Comparison of ENCODE assay signal across 4 cellular contexts in the genomic region with DNA sequence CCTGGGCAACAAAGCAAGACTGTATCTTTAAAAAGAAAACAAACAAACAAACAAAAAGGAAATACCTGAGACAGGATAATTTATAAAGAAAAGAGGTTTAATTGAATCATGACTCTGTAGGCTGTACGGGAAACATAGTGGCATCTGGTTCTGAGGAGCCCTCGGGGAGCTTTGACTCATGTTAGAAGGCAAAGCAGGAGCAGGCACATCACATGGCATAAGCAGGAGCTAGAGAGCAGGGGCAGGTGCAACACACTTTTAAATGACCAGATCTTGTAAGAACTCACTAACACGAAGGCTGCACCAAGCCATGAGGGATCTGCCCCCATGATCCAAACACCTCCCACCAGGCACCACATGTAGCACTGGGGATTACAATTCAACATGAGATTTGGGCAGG. TPM values are rescaled to one million over a fixed set of nuclear protein-coding genes. Genes with fewer than 3 reads are reported as not detected.
"Had no signal": no experiment of that assay in that cellular context is flagged by ENCODE, and none has a peak within 500 bp of the region (broad histone marks: within the 10 kb centered on the region; RNA-seq: fewer than 3 reads in every experiment).

No MANE protein-coding gene starts in this region.

- ATAC-seq: GM12878 had no signal

- H3K4me3 ChIP-seq: GM12878 had no signal

- DNase-seq: GDM1, GF-D8 had no signal

RNA-seq across cellular contexts. Expression of gene OR10H2, which starts 13.2 kb away (rescaled TPM):
- total RNA-seq: G401, GM12878 had no signal

RNA-seq across cellular contexts. Expression of gene OR10H3, which starts 23.1 kb away (rescaled TPM):
- total RNA-seq: G401, GM12878 had no signal

RNA-seq across cellular contexts. Expression of gene CYP4F12, which starts 41.8 kb away (rescaled TPM):
- total RNA-seq: GM12878 had no signal
